13 cellular contexts compared by ENCODE assay signal in the genomic region with DNA sequence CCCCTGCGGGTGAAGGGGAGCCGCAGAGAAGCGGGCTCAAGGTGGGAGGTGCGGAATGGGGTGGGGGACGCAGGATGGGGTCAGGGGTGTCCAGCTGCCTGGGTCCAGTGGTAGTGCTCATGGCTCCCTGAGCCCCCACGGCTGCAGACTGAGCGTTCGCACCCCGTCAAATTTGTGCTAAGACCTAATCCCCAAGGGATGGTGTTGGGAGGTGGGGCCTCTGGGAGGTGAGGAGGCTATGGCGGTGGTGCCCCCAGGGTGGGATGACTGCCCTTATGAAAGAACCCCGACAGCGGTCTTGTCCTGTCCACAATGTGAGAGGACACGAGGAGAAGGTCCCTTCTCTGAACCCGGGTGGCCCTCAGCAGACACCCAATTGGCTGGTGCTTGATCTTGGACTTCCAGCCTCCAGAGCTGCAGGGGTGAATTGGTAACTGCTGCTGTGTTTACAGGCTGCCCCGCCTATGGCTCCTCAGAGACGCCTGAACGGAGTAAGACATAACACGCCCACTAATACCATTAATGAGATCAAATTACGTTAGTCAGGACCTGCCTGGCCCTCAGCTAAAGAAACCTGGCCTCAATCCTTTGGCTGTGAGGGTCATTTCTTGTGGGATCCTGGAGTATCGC. TPM values are rescaled to one million over a fixed set of nuclear protein-coding genes. Genes with fewer than 3 reads are reported as not detected.
DNase-seq lines count a peak whose midpoint lies in the region; ATAC-seq and TF ChIP-seq lines count a peak whose summit lies in the region.
"Had no signal": no experiment of that assay in that cellular context is flagged by ENCODE, and none has a peak within 500 bp of the region (broad histone marks: within the 10 kb centered on the region; RNA-seq: fewer than 3 reads in every experiment).

No MANE protein-coding gene starts in this region.

- H3K36me3 ChIP-seq in left ventricle myocardium inferior (no peaks in the 10 kb centered on the region), RWPE2 (ENCODE audit: low read depth) (peaks cover 13% of the 10 kb centered on the region), lower lobe of right lung (no peaks in the 10 kb centered on the region)

- peak; percentile 23 to 30 for ATAC-seq in right cardiac atrium
- ATAC-seq in RWPE2 (ENCODE audit: low read depth) = peak; percentile 90
- ATAC-seq in lower lobe of right lung = peak; percentile 58 to 69
- no peak for ATAC-seq in HG03095 (IDR thresholded peaks at IDR 0.05; ENCODE audit: unreplicated experiment)
- ATAC-seq in GM18907 (IDR thresholded peaks at IDR 0.05; ENCODE audit: unreplicated experiment) = no peak
- ATAC-seq: activated T-helper 17 cell treated with anti-CD3 and anti-CD28 coated beads, Interleukin-2, amount 50 U/mL, for 72 hours had no signal

- H3K4me1 ChIP-seq in right cardiac atrium (ENCODE audit: control insufficient read depth, insufficient read depth, low read length) (no peaks in the 10 kb centered on the region), left ventricle myocardium inferior (peaks cover 38% of the 10 kb centered on the region), RWPE2 (ENCODE audit: insufficient read depth, poor library complexity, severe bottlenecking) (peaks cover 27% of the 10 kb centered on the region), lower lobe of right lung (peaks cover 24% of the 10 kb centered on the region)

- 88% methylated on average over 20 of the region's 20 CpGs for WGBS in right cardiac atrium

- H3K27ac ChIP-seq in right cardiac atrium (ENCODE audit: low read length) (no peak overlapping the region), left ventricle myocardium inferior (replicated peaks) (no peak overlapping the region), RWPE2 (ENCODE audit: poor library complexity, severe bottlenecking) (peak overlapping the region; percentile 19), lower lobe of right lung (no peak overlapping the region)

- no peaks in the 10 kb centered on the region for H3K27me3 ChIP-seq in right cardiac atrium (ENCODE audit: control insufficient read depth, insufficient read depth)
- peaks cover 8% of the 10 kb centered on the region for H3K27me3 ChIP-seq in left ventricle myocardium inferior (ENCODE audit: low read depth)
- H3K27me3 ChIP-seq in RWPE2 (ENCODE audit: insufficient read depth, poor library complexity, severe bottlenecking) = no peaks in the 10 kb centered on the region
- H3K27me3 ChIP-seq in lower lobe of right lung (ENCODE audit: low read depth) = no peaks in the 10 kb centered on the region

- TF ChIP-seq CTCF in left ventricle myocardium inferior (IDR thresholded peaks at IDR 0.05; ENCODE audit: borderline replicate concordance) = no peak
- no peak for TF ChIP-seq CTCF in RWPE2 (IDR thresholded peaks at IDR 0.05; ENCODE audit: poor library complexity, severe bottlenecking)
- TF ChIP-seq CTCF in lower lobe of right lung (IDR thresholded peaks at IDR 0.05) = no peak

- intact Hi-C loops in right cardiac atrium (cut with DNase I) (no loop called here), left ventricle myocardium inferior (cut with micrococcal nuclease) (no loop called here), lower lobe of right lung (cut with DNase I) (no loop called here)

- no peak overlapping the region for H3K4me3 ChIP-seq in right cardiac atrium (ENCODE audit: low read length)
- H3K4me3 ChIP-seq in left ventricle myocardium inferior = no peak overlapping the region
- H3K4me3 ChIP-seq in RWPE2 (ENCODE audit: severe bottlenecking) = no peak overlapping the region
- H3K4me3 ChIP-seq in lower lobe of right lung = no peak overlapping the region

- DNase-seq in right cardiac atrium (no peak), left ventricle myocardium inferior (no peak), RWPE2 (ENCODE audit: low spot score) (no peak), lower lobe of right lung (no peak), ureter (ENCODE audit: low spot score) (peak; percentile 34), T1000 (lab: John Stamatoyannopoulos, UW) (no peak)
- DNase-seq: DMS153, Karpas-422, NCI-H2029, T-helper 1 cell had no signal

- no peaks in the 10 kb centered on the region for H3K9me3 ChIP-seq in right cardiac atrium (ENCODE audit: control insufficient read depth, low read length)
- peaks cover 5% of the 10 kb centered on the region for H3K9me3 ChIP-seq in left ventricle myocardium inferior (replicated peaks)
- no peaks in the 10 kb centered on the region for H3K9me3 ChIP-seq in RWPE2 (ENCODE audit: severe bottlenecking)
- no peaks in the 10 kb centered on the region for H3K9me3 ChIP-seq in lower lobe of right lung

RNA-seq across cellular contexts. Expression of a gene that starts 42.6 kb away (rescaled TPM):
- total RNA-seq in right cardiac atrium (10 to 100 TPM; 13.7 to 40.7 (median 22.2) TPM), left ventricle myocardium inferior (15.7 TPM), lower lobe of right lung (36.3 TPM), ureter (20.2 TPM)
- polyA plus RNA-seq in right cardiac atrium = 7.6 TPM
- total RNA-seq: activated T-helper 17 cell treated with anti-CD3 and anti-CD28 coated beads, Interleukin-2, amount 50 U/mL, for 72 hours had no signal

Comparison
In these comparisons a context has a peak if more than half of its experiments do, and no peak if none do; other contexts are left out.
1. ATAC-seq: peak in right cardiac atrium (2 of 2), RWPE2 (single experiment) and lower lobe of right lung (2 of 2); none in HG03095 (single experiment) and GM18907 (single experiment).